ENCODE assay signal across 12 cellular contexts in the genomic region with DNA sequence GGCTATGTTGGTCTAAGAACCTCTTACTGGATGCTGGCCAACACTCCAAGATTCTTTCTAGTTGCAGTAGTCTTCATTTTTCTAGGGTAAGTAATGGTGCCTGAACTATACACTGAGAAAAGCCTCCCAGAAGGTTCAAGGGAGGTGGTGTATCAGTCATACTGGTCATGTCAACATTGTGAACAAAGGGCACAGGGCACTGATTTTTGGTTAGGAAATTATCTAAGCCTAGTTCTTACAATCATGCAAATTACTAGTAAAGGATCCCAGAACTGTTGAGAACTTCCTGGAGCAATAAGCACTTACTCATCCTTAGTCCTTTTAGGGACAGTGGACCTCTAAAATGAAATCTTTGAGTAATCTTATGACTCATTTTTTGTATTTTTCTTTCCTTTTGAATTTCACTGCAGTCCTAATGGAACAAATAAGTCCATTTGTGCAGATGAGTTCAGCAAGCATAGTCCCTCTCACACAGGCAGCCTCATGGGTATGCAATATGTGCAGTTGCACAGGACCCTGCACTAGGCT. TPM values are rescaled to one million over a fixed set of nuclear protein-coding genes. Genes with fewer than 3 reads are reported as not detected.
DNase-seq lines count a peak whose midpoint lies in the region; ATAC-seq, FAIRE-seq and TF ChIP-seq lines count a peak whose summit lies in the region.
"Had no signal": no experiment of that assay in that cellular context is flagged by ENCODE, and none has a peak within 500 bp of the region (broad histone marks: within the 10 kb centered on the region; RNA-seq: fewer than 3 reads in every experiment).

No MANE protein-coding gene starts in this region.

- H3K4me3 ChIP-seq in AG04450 (ENCODE audit: low read depth, low read length) (no peak overlapping the region), fibroblast of villous mesenchyme (ENCODE audit: low read depth, low read length) (no peak overlapping the region)

- ATAC-seq in SK-N-SH treated with all-trans-retinoic acid at 6 μM for 48 hours: peak; percentile 84

- H3K27me3 ChIP-seq in AG04450 (ENCODE audit: control insufficient read depth, insufficient read depth, low read length): no peaks in the 10 kb centered on the region

- H3K9me3 ChIP-seq in AG04450 (ENCODE audit: control insufficient read depth, insufficient read depth, low read length): peaks cover 15% of the 10 kb centered on the region

- peak overlapping the region; percentile 25 for H3K27ac ChIP-seq in AG04450 (ENCODE audit: low read depth, low read length)

- peak; percentile 72 for FAIRE-seq in GM19239 (lab: Jason Lieb, UNC)
- no peak for FAIRE-seq in HTR-8/SVneo (lab: Jason Lieb, UNC)
- FAIRE-seq: frontal cortex had no signal

- POLR2A ChIA-PET in AG04450 (lab: Yijun Ruan, JAX): no interaction called here

- CTCF ChIA-PET in AG04450 (lab: Charles Lee): no interaction called here

- TF ChIP-seq CTCF in AG04450 (IDR thresholded peaks at IDR 0.05; ENCODE audit: low read depth, low read length) (no peak), fibroblast of villous mesenchyme (IDR thresholded peaks at IDR 0.05; ENCODE audit: insufficient read depth, low read depth, low read length) (no peak)

- DNase-seq in AG04450 (ENCODE audit: low read depth, low spot score): peak; percentile 66
- no peak for DNase-seq in GM19239 (ENCODE audit: insufficient read length, low spot score)
- DNase-seq in fibroblast of villous mesenchyme (ENCODE audit: low read depth): peak; percentile 76
- DNase-seq in stimulated activated CD4-positive, alpha-beta T cell treated with anti-CD3 and anti-CD28 coated beads, Interleukin-1b, Interleukin-23, amount 100 ng/mL, for 48 hours: no peak
- no peak for DNase-seq in mesenteric fat pad (ENCODE audit: low spot score)
- DNase-seq in HTR-8/SVneo (ENCODE audit: insufficient read length, low spot score): no peak
- DNase-seq in D341Med (ENCODE audit: low spot score): no peak
- DNase-seq: H9; stimulated activated CD4-positive, alpha-beta T cell treated with anti-CD3 and anti-CD28 coated beads, Interleukin-2, amount 100 ng/mL, for 24 hours; T-helper 2 cell had no signal

TF ChIP-seq in SK-N-SH treated with all-trans-retinoic acid at 6 μM for 48 hours, 23 proteins besides CTCF, POLR2A, EP300 and RAD21:
- TF ChIP-seq ZNF565 (CRISPR knock-in tag; conservative IDR thresholded peaks at IDR 0.05; ENCODE audit: low read depth) (no peak), ARNTL (CRISPR knock-in tag; IDR thresholded peaks at IDR 0.05; ENCODE audit: borderline replicate concordance, low read depth) (no peak), TOX (CRISPR knock-in tag; IDR thresholded peaks at IDR 0.05; ENCODE audit: borderline replicate concordance) (no peak), ESRRG (CRISPR knock-in tag; IDR thresholded peaks at IDR 0.05) (no peak), ZNF8 (CRISPR knock-in tag; IDR thresholded peaks at IDR 0.05) (no peak), RARB (CRISPR knock-in tag; IDR thresholded peaks at IDR 0.05) (no peak), PPARA (CRISPR knock-in tag; IDR thresholded peaks at IDR 0.05; ENCODE audit: borderline replicate concordance) (no peak), SNAI2 (CRISPR knock-in tag; IDR thresholded peaks at IDR 0.05) (no peak), PATZ1 (CRISPR knock-in tag; IDR thresholded peaks at IDR 0.05; ENCODE audit: borderline replicate concordance) (no peak), ZFP3 (CRISPR knock-in tag; IDR thresholded peaks at IDR 0.05) (no peak), CSDC2 (CRISPR knock-in tag; IDR thresholded peaks at IDR 0.05) (no peak), ISL1 (CRISPR knock-in tag; IDR thresholded peaks at IDR 0.05) (no peak), BACH2 (CRISPR knock-in tag; IDR thresholded peaks at IDR 0.05; ENCODE audit: borderline replicate concordance) (no peak), GLIS3 (CRISPR knock-in tag; IDR thresholded peaks at IDR 0.05) (no peak), CSRNP3 (CRISPR knock-in tag; IDR thresholded peaks at IDR 0.05) (no peak)

RNA-seq across cellular contexts. Expression of gene CDC42SE2, which starts 21.1 kb away (rescaled TPM):
- polyA plus RNA-seq in AG04450 (2011; rRNA removed): 20.6 and 27.4 TPM in 2 replicates
- polyA minus RNA-seq in AG04450 (2011; rRNA and poly(A)+ RNA removed): 12.6 and 23.6 TPM in 2 replicates
- 25.1 and 33.2 TPM in 2 replicates for total RNA-seq in fibroblast of villous mesenchyme
- total RNA-seq in mesenteric fat pad: 23.3 TPM

Comparison
In these comparisons a context has a peak if more than half of its experiments do, and no peak if none do; other contexts are left out.
1. DNase-seq: peak in AG04450 (single experiment) and fibroblast of villous mesenchyme (single experiment); none in GM19239 (single experiment), stimulated activated CD4-positive, alpha-beta T cell treated with anti-CD3 and anti-CD28 coated beads, Interleukin-1b, Interleukin-23, amount 100 ng/mL, for 48 hours (single experiment), mesenteric fat pad (single experiment), HTR-8/SVneo (single experiment) and D341Med (single experiment).